In the genomic region with DNA sequence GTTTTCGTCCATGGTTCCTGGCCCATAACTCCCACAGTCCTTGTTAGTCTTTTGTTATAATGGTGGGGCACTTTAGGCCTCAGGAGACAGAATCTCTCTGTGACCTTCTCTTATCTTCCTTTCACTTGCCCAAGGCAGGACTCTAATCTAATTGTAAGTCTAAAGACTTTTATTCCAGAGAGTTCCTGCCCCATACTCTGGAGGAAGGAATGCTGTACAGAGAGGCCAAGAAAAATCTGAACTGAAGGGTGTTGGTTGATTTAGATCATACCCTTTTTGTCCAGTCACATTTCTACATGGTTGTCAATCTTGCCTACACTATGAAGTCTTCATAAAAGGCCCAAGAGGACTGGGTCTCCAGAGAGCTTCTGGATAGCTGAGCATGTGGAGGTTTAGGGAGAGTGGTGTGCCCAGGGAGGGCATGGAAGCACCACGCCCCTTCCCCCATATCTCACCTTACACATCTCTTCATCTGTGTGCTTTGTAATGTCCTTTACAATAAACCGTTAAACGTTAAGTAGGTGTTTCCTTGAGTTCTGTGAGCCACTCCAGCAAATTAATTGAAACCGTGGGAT, we compare ENCODE assay signal across 10 cellular contexts.
DNase-seq lines count a peak whose midpoint lies in the region; ATAC-seq and TF ChIP-seq lines count a peak whose summit lies in the region.
"Had no signal": no experiment of that assay in that cellular context is flagged by ENCODE, and none has a peak within 500 bp of the region (broad histone marks: within the 10 kb centered on the region; RNA-seq: fewer than 3 reads in every experiment).

No MANE protein-coding gene starts in this region.

- H3K4me2 ChIP-seq in DND-41 (ENCODE audit: insufficient read depth, low read length) = no peak overlapping the region

- no peaks in the 10 kb centered on the region for H3K9me3 Mint-ChIP-seq in dendritic cell treated with granulocyte-macrophage colony-stimulating factor and Interleukin-4, amounts not matched to agents 40 ng/mL and 50 ng/mL, for 4 days

- H3K9me3 ChIP-seq in DND-41 (ENCODE audit: insufficient read depth, low read length, severe bottlenecking) (no peaks in the 10 kb centered on the region), gastrocnemius medialis (no peaks in the 10 kb centered on the region)

- TF ChIP-seq POLR2A in gastrocnemius medialis (IDR thresholded peaks at IDR 0.05) = no peak

- H3K4me3 Mint-ChIP-seq in dendritic cell treated with granulocyte-macrophage colony-stimulating factor and Interleukin-4, amounts not matched to agents 40 ng/mL and 50 ng/mL, for 4 days = no peak overlapping the region

- no peaks in the 10 kb centered on the region for H3K27me3 Mint-ChIP-seq in dendritic cell treated with granulocyte-macrophage colony-stimulating factor and Interleukin-4, amounts not matched to agents 40 ng/mL and 50 ng/mL, for 4 days

- in situ Hi-C loops in gastrocnemius medialis (cut with MboI; ENCODE audit: low sequenced_read_pairs in 4 of 4) = loop anchor here in 1 of 4 donors (25.0 kb wide), 1 partner anchor 93 kb away; no protein-coding TSS in a partner anchor

- peaks cover 99% of the 10 kb centered on the region for H3K79me2 ChIP-seq in DND-41 (ENCODE audit: insufficient read depth, low read length)

- H2AFZ ChIP-seq in DND-41 (ENCODE audit: low read depth, low read length) = no peak overlapping the region

- H3K36me3 ChIP-seq in DND-41 (ENCODE audit: insufficient read depth, low read length) = no peaks in the 10 kb centered on the region
- no peaks in the 10 kb centered on the region for H3K36me3 ChIP-seq in gastrocnemius medialis

- peaks cover 53% of the 10 kb centered on the region for H4K20me1 ChIP-seq in DND-41 (ENCODE audit: insufficient read depth, low read length)

- ATAC-seq in DND-41 (ENCODE audit: insufficient read depth, low read depth) = peak; percentile 53; the same call in 2 of the 3 replicates
- ATAC-seq in HG02798 (IDR thresholded peaks at IDR 0.05; ENCODE audit: poor library complexity, unreplicated experiment) = peak; percentile 26
- no peak for ATAC-seq in gastrocnemius medialis
- ATAC-seq in GM21619 (IDR thresholded peaks at IDR 0.05; ENCODE audit: unreplicated experiment) = no peak

- peaks cover 18% of the 10 kb centered on the region for H3K36me3 Mint-ChIP-seq in dendritic cell treated with granulocyte-macrophage colony-stimulating factor and Interleukin-4, amounts not matched to agents 40 ng/mL and 50 ng/mL, for 4 days (ENCODE audit: low read depth)

- no peak overlapping the region for H3K9ac ChIP-seq in DND-41 (ENCODE audit: low read depth, low read length)

- TF ChIP-seq CTCF in DND-41 (IDR thresholded peaks at IDR 0.05; ENCODE audit: borderline replicate concordance, extremely low read depth, low read length, poor library complexity, severe bottlenecking) (no peak), gastrocnemius medialis (IDR thresholded peaks at IDR 0.05 in 4 of 5, conservative IDR thresholded peaks at IDR 0.05 in 1 of 5) (no peak), GM10266 (IDR thresholded peaks at IDR 0.05; ENCODE audit: control insufficient read depth, insufficient read depth, low read depth, missing control alignments) (no peak)

- H3K4me1 ChIP-seq in DND-41 (ENCODE audit: insufficient read depth, low read length) = peaks cover 42% of the 10 kb centered on the region
- H3K4me1 ChIP-seq in gastrocnemius medialis = peaks cover 93 to 94% of the 10 kb centered on the region in 2 donors

- no peak overlapping the region for H3K4me3 ChIP-seq in DND-41 (ENCODE audit: low read depth in 1 of 2, low read length in 2 of 2)
- H3K4me3 ChIP-seq in gastrocnemius medialis = no peak overlapping the region

- DNase-seq in DND-41 (no peak), gastrocnemius medialis (no peak), DMS153 treated with DMSO at 0.1 percent for 48 hours (lab: John Stamatoyannopoulos, UW; ENCODE audit: unreplicated experiment) (no peak), COLO668 (lab: John Stamatoyannopoulos, UW; ENCODE audit: unreplicated experiment) (no peak), GM10266 (ENCODE audit: extremely low spot score) (no peak)
- DNase-seq: DMS53, substantia nigra had no signal

- peaks cover 64% of the 10 kb centered on the region for H3K4me1 Mint-ChIP-seq in dendritic cell treated with granulocyte-macrophage colony-stimulating factor and Interleukin-4, amounts not matched to agents 40 ng/mL and 50 ng/mL, for 4 days (ENCODE audit: low read depth)

- intact Hi-C loops in dendritic cell treated with granulocyte-macrophage colony-stimulating factor and Interleukin-4, amounts not matched to agents 40 ng/mL and 50 ng/mL, for 4 days (cut with micrococcal nuclease) = loop anchor here (10.0 kb wide), 1 partner anchor 55 kb away; no protein-coding TSS in a partner anchor
- intact Hi-C loops in gastrocnemius medialis (cut with DNase I; ENCODE audit: low total_unique reads) = no loop called here

- peak overlapping the region; percentile 28 for H3K27ac Mint-ChIP-seq in dendritic cell treated with granulocyte-macrophage colony-stimulating factor and Interleukin-4, amounts not matched to agents 40 ng/mL and 50 ng/mL, for 4 days

- H3K27ac ChIP-seq in DND-41 (ENCODE audit: low read length) (peak overlapping the region; percentile 46), gastrocnemius medialis (peak overlapping the region; percentile 67 to 96 (median 94))

- H3K27me3 ChIP-seq in DND-41 (ENCODE audit: insufficient read depth, low read length, poor library complexity) = no peaks in the 10 kb centered on the region
- no peaks in the 10 kb centered on the region for H3K27me3 ChIP-seq in gastrocnemius medialis

Comparison
In these comparisons a context has a peak if more than half of its experiments do, and no peak if none do; other contexts are left out.
1. ATAC-seq: peak in DND-41 (single experiment) and HG02798 (single experiment); none in gastrocnemius medialis (0 of 2) and GM21619 (single experiment).